ENCODE assay signal across 8 cellular contexts in genomic region chr15:41417418-41417811, GRCh38. TPM values are rescaled to one million over a fixed set of nuclear protein-coding genes. Genes with fewer than 3 reads are reported as not detected.
DNase-seq lines count a peak whose midpoint lies in the region; ATAC-seq, FAIRE-seq and TF ChIP-seq lines count a peak whose summit lies in the region.

No MANE protein-coding gene starts in this region.

- peak overlapping the region; percentile 99 for H3K4me2 ChIP-seq in astrocyte (ENCODE audit: low read length)

- H3K27me3 ChIP-seq in H7 (ENCODE audit: control insufficient read depth, insufficient read depth, low read length) (no peaks in the 10 kb centered on the region), astrocyte (ENCODE audit: insufficient read depth, low read length) (no peaks in the 10 kb centered on the region)

- no peaks in the 10 kb centered on the region for H3K36me3 ChIP-seq in H7 (replicated peaks; ENCODE audit: control insufficient read depth, insufficient read depth, low read length)
- H3K36me3 ChIP-seq in astrocyte (ENCODE audit: insufficient read depth, low read length): no peaks in the 10 kb centered on the region

- DNase-seq in H7: peak; percentile 83
- DNase-seq in LHCN-M2 (ENCODE audit: low read depth): peak; percentile 36
- DNase-seq in astrocyte (ENCODE audit: low read depth): no peak
- DNase-seq in iPS-NIHi11 (ENCODE audit: low spot score): peak; percentile 52
- DNase-seq in stimulated activated CD4-positive, alpha-beta T cell treated with anti-CD3 and anti-CD28 coated beads, Interleukin-1b, Interleukin-23, amount 100 ng/mL, for 48 hours: peak; percentile 10
- DNase-seq in GM12891 (ENCODE audit: insufficient read length, low spot score): no peak
- DNase-seq in NCI-H2227 treated with DMSO at 0.1 percent for 48 hours (lab: John Stamatoyannopoulos, UW): no peak

- peak overlapping the region; percentile 90 for H2AFZ ChIP-seq in astrocyte (ENCODE audit: low read depth, low read length)

- peak; percentile 47 for ATAC-seq in GM18498 (IDR thresholded peaks at IDR 0.05; ENCODE audit: unreplicated experiment)

- H3K9ac ChIP-seq in astrocyte (ENCODE audit: low read length): peak overlapping the region; percentile 95

- no peak for TF ChIP-seq CTCF in astrocyte (IDR thresholded peaks at IDR 0.05; ENCODE audit: insufficient read depth, low read depth, low read length)

- no peak for TF ChIP-seq POLR2A in GM12891 (IDR thresholded peaks at IDR 0.05; ENCODE audit: low read depth, low read length)

- H3K4me1 Mint-ChIP-seq in astrocyte (ENCODE audit: low read depth, unreplicated experiment): peaks cover 14% of the 10 kb centered on the region

- peak overlapping the region; percentile 99 for H3K4me3 Mint-ChIP-seq in astrocyte (ENCODE audit: unreplicated experiment)

- H3K27ac ChIP-seq in astrocyte (ENCODE audit: low read depth, low read length): peak overlapping the region; percentile 80

- FAIRE-seq in astrocyte (lab: Jason Lieb, UNC): no peak
- FAIRE-seq in GM12891 (lab: Jason Lieb, UNC): no peak

- peaks cover 4% of the 10 kb centered on the region for H3K4me1 ChIP-seq in astrocyte (ENCODE audit: insufficient read depth, low read length)

- H3K9me3 Mint-ChIP-seq in astrocyte (ENCODE audit: unreplicated experiment): no peaks in the 10 kb centered on the region

- no peaks in the 10 kb centered on the region for H3K9me3 ChIP-seq in astrocyte (ENCODE audit: insufficient read depth, low read depth, low read length)

- H3K79me2 ChIP-seq in astrocyte (ENCODE audit: insufficient read depth, low read length): peaks cover 67% of the 10 kb centered on the region

- H3K4me3 ChIP-seq in H7 (ENCODE audit: insufficient read depth, low read depth, low read length) (peak overlapping the region; percentile 76), astrocyte (ENCODE audit: insufficient read depth, low read depth, low read length) (peak overlapping the region; percentile 92)

- H3K36me3 Mint-ChIP-seq in astrocyte (ENCODE audit: low read depth, unreplicated experiment): peaks cover 3% of the 10 kb centered on the region

- H4K20me1 ChIP-seq in astrocyte (ENCODE audit: insufficient read depth, low read length): peaks cover 46% of the 10 kb centered on the region

- peak overlapping the region; percentile 91 for H3K27ac Mint-ChIP-seq in astrocyte (ENCODE audit: unreplicated experiment)

- H3K27me3 Mint-ChIP-seq in astrocyte (ENCODE audit: low read depth, unreplicated experiment): no peaks in the 10 kb centered on the region

TF ChIP-seq in GM12891, 5 proteins besides CTCF, POLR2A, EP300 and RAD21:
- TF ChIP-seq PAX5 (IDR thresholded peaks at IDR 0.05; ENCODE audit: insufficient read depth, low read length, severe bottlenecking) (no peak), POU2F2 (IDR thresholded peaks at IDR 0.05; ENCODE audit: low read depth, low read length) (no peak), POLR2AphosphoS5 (IDR thresholded peaks at IDR 0.05; ENCODE audit: low read depth, low read length) (no peak), TAF1 (IDR thresholded peaks at IDR 0.05; ENCODE audit: low read depth, low read length) (no peak), SPI1 (IDR thresholded peaks at IDR 0.05; ENCODE audit: low read depth, low read length) (no peak)

RNA-seq across cellular contexts. Expression of gene RTF1, which starts 0.5 kb away (rescaled TPM):
- 24.9 and 40.2 TPM in 2 replicates for total RNA-seq in H7 (2014; rRNA removed; shearing (Covaris generic))
- total RNA-seq in LHCN-M2 (2014; rRNA removed): 23.8 and 34.6 TPM in 2 replicates
- 18.6 TPM for polyA plus RNA-seq in LHCN-M2 (2012)
- total RNA-seq in astrocyte: 37.8 and 42.0 TPM in 2 replicates
- 19.3 TPM for polyA plus RNA-seq in GM12891 (2012; ENCODE audit: low read depth, missing spikeins)

RNA-seq across cellular contexts. Expression of gene NDUFAF1, which starts 15.1 kb away (rescaled TPM):
- 10.8 and 12.2 TPM in 2 replicates for total RNA-seq in H7 (2014; rRNA removed; shearing (Covaris generic))
- 26.6 and 35.5 TPM in 2 replicates for total RNA-seq in LHCN-M2 (2014; rRNA removed)
- polyA plus RNA-seq in LHCN-M2 (2012): 22.9 TPM
- total RNA-seq in astrocyte: 19.1 and 19.9 TPM in 2 replicates
- polyA plus RNA-seq in GM12891 (2012; ENCODE audit: low read depth, missing spikeins): 20.3 TPM

Comparison
In these comparisons a context has a peak if more than half of its experiments do, and no peak if none do; other contexts are left out.
1. DNase-seq: peak in H7 (single experiment), LHCN-M2 (single experiment), iPS-NIHi11 (single experiment) and stimulated activated CD4-positive, alpha-beta T cell treated with anti-CD3 and anti-CD28 coated beads, Interleukin-1b, Interleukin-23, amount 100 ng/mL, for 48 hours (single experiment); none in astrocyte (single experiment), GM12891 (single experiment) and NCI-H2227 treated with DMSO at 0.1 percent for 48 hours (single experiment).